Comparison of ENCODE assay signal across 1 cellular context in the genomic region with DNA sequence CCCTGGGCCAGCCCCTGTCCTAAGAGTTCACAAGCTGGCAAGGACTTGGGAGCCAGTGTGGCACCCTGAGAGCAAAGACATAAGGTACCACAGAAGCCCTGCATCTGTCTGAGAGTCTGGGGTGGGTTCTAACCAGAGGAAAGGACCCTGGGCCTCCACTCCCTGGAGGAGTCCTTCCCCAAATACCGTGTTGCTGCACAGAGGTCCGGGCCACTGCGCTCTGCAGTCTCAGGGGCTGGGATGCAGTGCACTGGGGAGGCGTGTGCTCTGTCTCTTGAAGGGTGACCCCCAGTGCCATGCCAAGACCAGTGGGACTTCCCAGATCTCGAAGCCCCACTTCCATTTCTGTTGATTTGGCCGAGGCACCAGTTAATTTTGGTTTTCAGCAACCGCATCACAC.
TF ChIP-seq lines count a peak whose summit lies in the region.

No MANE protein-coding gene starts in this region.

TF ChIP-seq in K562, 482 proteins besides CTCF, POLR2A, EP300 and RAD21:
- TF ChIP-seq ZNF584 (CRISPR knock-in tag; IDR thresholded peaks at IDR 0.05; ENCODE audit: low read depth): no peak
- TF ChIP-seq POLR2G (IDR thresholded peaks at IDR 0.05; ENCODE audit: low read depth, low read length): 0 out of 2 replicates have a peak, but pooled peaks have one; percentile 20
